22 cellular contexts compared by ENCODE assay signal in genomic region chr4:167964766-167965373, GRCh38.
DNase-seq lines count a peak whose midpoint lies in the region; ATAC-seq, FAIRE-seq and TF ChIP-seq lines count a peak whose summit lies in the region.
"Had no signal": no experiment of that assay in that cellular context is flagged by ENCODE, and none has a peak within 500 bp of the region (broad histone marks: within the 10 kb centered on the region; RNA-seq: fewer than 3 reads in every experiment).

No MANE protein-coding gene starts in this region.

- H3K27me3 ChIP-seq in endothelial cell of umbilical vein (ENCODE audit: control insufficient read depth in 2 of 2, insufficient read depth in 2 of 2, low read length in 2 of 2): no peaks in the 10 kb centered on the region
- H3K27me3 ChIP-seq in foreskin keratinocyte: no peaks in the 10 kb centered on the region
- H3K27me3 ChIP-seq: BLaER1, MG63, SJSA1 had no signal

- BruUV-seq in endothelial cell of umbilical vein (replicated peaks; lab: Mats Ljungman, UMichigan): no TSS peak

- POLR2A ChIA-PET in RWPE1 (lab: Yijun Ruan, JAX; ENCODE audit: low non-redundant PET): no interaction called here
- POLR2A ChIA-PET in endothelial cell of umbilical vein (lab: Charles Lee): no interaction called here

- H3K27ac ChIP-seq in RWPE1: no peak overlapping the region
- no peak overlapping the region for H3K27ac ChIP-seq in endothelial cell of umbilical vein (ENCODE audit: insufficient read depth, low read depth, low read length)
- H3K27ac ChIP-seq in foreskin keratinocyte: no peak overlapping the region
- H3K27ac ChIP-seq: BLaER1, SJSA1 had no signal

- H3K9ac ChIP-seq in endothelial cell of umbilical vein (replicated peaks; ENCODE audit: extremely low read depth, insufficient read depth, low read length): no peak overlapping the region
- H3K9ac ChIP-seq: BLaER1 had no signal

- no peak for TF ChIP-seq POLR2A in endothelial cell of umbilical vein (IDR thresholded peaks at IDR 0.05; ENCODE audit: low read depth, low read length)

- no peaks in the 10 kb centered on the region for H3K27me3 Mint-ChIP-seq in T-helper 2 cell treated with Interferon-gamma antibody and Interleukin-4, amounts not matched to agents 5 μg/mL and 100 μg/mL, for 36 hours (ENCODE audit: low read depth)
- H3K27me3 Mint-ChIP-seq: CD4-positive, CD25-positive, alpha-beta regulatory T cell had no signal

- H3K9me3 Mint-ChIP-seq in T-helper 2 cell treated with Interferon-gamma antibody and Interleukin-4, amounts not matched to agents 5 μg/mL and 100 μg/mL, for 36 hours: peaks cover 15% of the 10 kb centered on the region

- ATAC-seq in foreskin keratinocyte: peak; percentile 14
- ATAC-seq in stimulated activated naive CD8-positive, alpha-beta T cell treated with anti-CD3 and anti-CD28 coated beads, Interleukin-15, Interleukin-2, amounts not matched to agents 100 U/mL and 50 U/mL, for 24 hours: no peak

- H3K9me1 ChIP-seq in endothelial cell of umbilical vein (replicated peaks; ENCODE audit: control insufficient read depth, extremely low read depth, insufficient read depth, low read length): no peaks in the 10 kb centered on the region

- H3K36me3 Mint-ChIP-seq in T-helper 2 cell treated with Interferon-gamma antibody and Interleukin-4, amounts not matched to agents 5 μg/mL and 100 μg/mL, for 36 hours (ENCODE audit: low read depth): no peaks in the 10 kb centered on the region
- H3K36me3 Mint-ChIP-seq: CD4-positive, CD25-positive, alpha-beta regulatory T cell had no signal

- no peak overlapping the region for H3K4me3 Mint-ChIP-seq in T-helper 2 cell treated with Interferon-gamma antibody and Interleukin-4, amounts not matched to agents 5 μg/mL and 100 μg/mL, for 36 hours
- H3K4me3 Mint-ChIP-seq: CD4-positive, CD25-positive, alpha-beta regulatory T cell; HFFc6 had no signal

- peak overlapping the region; percentile 58 for H2AFZ ChIP-seq in endothelial cell of umbilical vein (ENCODE audit: low read depth, low read length)

- H3K4me1 ChIP-seq in endothelial cell of umbilical vein (ENCODE audit: control insufficient read depth, extremely low read depth, insufficient read depth, low read length) (no peaks in the 10 kb centered on the region), foreskin keratinocyte (peaks cover 10% of the 10 kb centered on the region)
- H3K4me1 ChIP-seq: BLaER1, HAP-1 had no signal

- no peak overlapping the region for H3K4me3 ChIP-seq in endothelial cell of umbilical vein (replicated peaks in 1 of 3; ENCODE audit: insufficient read depth in 1 of 3, low read depth in 1 of 3, low read length in 3 of 3)
- H3K4me3 ChIP-seq: BLaER1, HAP-1, MG63, SJSA1 had no signal

- no peaks in the 10 kb centered on the region for H3K36me3 ChIP-seq in endothelial cell of umbilical vein (ENCODE audit: control insufficient read depth in 2 of 2, extremely low read depth in 1 of 2, insufficient read depth in 2 of 2, low read length in 2 of 2)
- H3K36me3 ChIP-seq: BLaER1, HAP-1, MG63, SJSA1 had no signal

- no peaks in the 10 kb centered on the region for H3K4me1 Mint-ChIP-seq in T-helper 2 cell treated with Interferon-gamma antibody and Interleukin-4, amounts not matched to agents 5 μg/mL and 100 μg/mL, for 36 hours (ENCODE audit: low read depth)
- H3K4me1 Mint-ChIP-seq: CD4-positive, CD25-positive, alpha-beta regulatory T cell had no signal

- H3K9me3 ChIP-seq in endothelial cell of umbilical vein (replicated peaks; ENCODE audit: control insufficient read depth, insufficient read depth, low read length): no peaks in the 10 kb centered on the region
- H3K9me3 ChIP-seq: BLaER1, SJSA1 had no signal

- H4K20me1 ChIP-seq in endothelial cell of umbilical vein (replicated peaks; ENCODE audit: control insufficient read depth, extremely low read depth, insufficient read depth, low read length): no peaks in the 10 kb centered on the region
- H4K20me1 ChIP-seq: BLaER1 had no signal

- no peaks in the 10 kb centered on the region for H3K79me2 ChIP-seq in endothelial cell of umbilical vein (ENCODE audit: control insufficient read depth, insufficient read depth, low read length)

- intact Hi-C loops in endothelial cell of umbilical vein (cut with micrococcal nuclease): no loop called here

- CTCF ChIA-PET in RWPE1 (lab: Yijun Ruan, JAX): no interaction called here
- CTCF ChIA-PET in endothelial cell of umbilical vein (lab: Charles Lee): no interaction called here

- DNase-seq in EL (peak; percentile 10), RWPE1 (ENCODE audit: low spot score) (peak; percentile 7), endothelial cell of umbilical vein (ENCODE audit: low read depth, low spot score) (peak; percentile 39), foreskin keratinocyte (peak in 1 of 2 donors; percentile 35)
- DNase-seq in stimulated activated CD4-positive, alpha-beta T cell treated with anti-CD3 and anti-CD28 coated beads, Interleukin-2, amount 100 ng/mL, for 48 hours: no peak
- DNase-seq in stimulated activated naive CD8-positive, alpha-beta T cell treated with anti-CD3 and anti-CD28 coated beads, Interleukin-15, Interleukin-2, amounts not matched to agents 100 U/mL and 50 U/mL, for 24 hours: no peak
- DNase-seq in T-helper 2 cell treated with Interferon-gamma antibody and Interleukin-4, amounts not matched to agents 5 μg/mL and 100 μg/mL, for 36 hours (ENCODE audit: low spot score): no peak
- DNase-seq in activated T-cell treated with anti-CD3 and anti-CD28 coated beads, Interleukin-2, amount 50 U/mL, for 1 hour: no peak
- DNase-seq: CD4-positive, CD25-positive, alpha-beta regulatory T cell; GOT3; HFFc6; KBM-7; MG63; NCI-H2029 treated with DMSO at 0.1 percent for 48 hours; NCI-H2227 treated with DMSO at 0.1 percent for 48 hours; NCI-H510A; NCI-H69; Right ventricle myocardium superior had no signal

- FAIRE-seq in endothelial cell of umbilical vein (lab: Jason Lieb, UNC): peak; percentile 67
- FAIRE-seq: D721Med had no signal

- H3K4me2 ChIP-seq in endothelial cell of umbilical vein (ENCODE audit: insufficient read depth, low read length): no peak overlapping the region
- H3K4me2 ChIP-seq: BLaER1 had no signal

- dilution Hi-C loops in endothelial cell of umbilical vein (cut with MboI; ENCODE audit: extremely low pct_ligation_motif_present, low sequenced_read_pairs): no loop called here

- H3K27ac Mint-ChIP-seq in T-helper 2 cell treated with Interferon-gamma antibody and Interleukin-4, amounts not matched to agents 5 μg/mL and 100 μg/mL, for 36 hours: no peak overlapping the region
- H3K27ac Mint-ChIP-seq: CD4-positive, CD25-positive, alpha-beta regulatory T cell; HFFc6 had no signal

- TF ChIP-seq CTCF in RWPE1 (conservative IDR thresholded peaks at IDR 0.05; ENCODE audit: low read depth): no peak
- TF ChIP-seq CTCF in endothelial cell of umbilical vein (IDR thresholded peaks at IDR 0.05; ENCODE audit: extremely low read depth in 1 of 2, insufficient read depth in 1 of 2, low read depth in 1 of 2, low read length in 2 of 2): no peak
- TF ChIP-seq CTCF in foreskin keratinocyte (conservative IDR thresholded peaks at IDR 0.05): no peak

TF ChIP-seq in endothelial cell of umbilical vein, 7 proteins besides CTCF, POLR2A, EP300 and RAD21:
- no peak for TF ChIP-seq POLR2AphosphoS5 (IDR thresholded peaks at IDR 0.05; ENCODE audit: insufficient read depth, low read depth, low read length)
- TF ChIP-seq GATA2 (IDR thresholded peaks at IDR 0.05; ENCODE audit: insufficient read depth, insufficient read length, low read depth, low read length): peak; percentile 16
- TF ChIP-seq MAX (IDR thresholded peaks at IDR 0.05; ENCODE audit: insufficient read depth, insufficient read length): no peak
- TF ChIP-seq FOS (IDR thresholded peaks at IDR 0.05; ENCODE audit: borderline replicate concordance, insufficient read depth, low read length): peak; percentile 25

Comparison
In these comparisons a context has a peak if more than half of its experiments do, and no peak if none do; other contexts are left out.
1. DNase-seq: peak in EL (single experiment), RWPE1 (single experiment) and endothelial cell of umbilical vein (single experiment); none in stimulated activated CD4-positive, alpha-beta T cell treated with anti-CD3 and anti-CD28 coated beads, Interleukin-2, amount 100 ng/mL, for 48 hours (0 of 2), stimulated activated naive CD8-positive, alpha-beta T cell treated with anti-CD3 and anti-CD28 coated beads, Interleukin-15, Interleukin-2, amounts not matched to agents 100 U/mL and 50 U/mL, for 24 hours (single experiment), T-helper 2 cell treated with Interferon-gamma antibody and Interleukin-4, amounts not matched to agents 5 μg/mL and 100 μg/mL, for 36 hours (single experiment) and activated T-cell treated with anti-CD3 and anti-CD28 coated beads, Interleukin-2, amount 50 U/mL, for 1 hour (single experiment).